1 cellular context compared by ENCODE assay signal in the genomic region with DNA sequence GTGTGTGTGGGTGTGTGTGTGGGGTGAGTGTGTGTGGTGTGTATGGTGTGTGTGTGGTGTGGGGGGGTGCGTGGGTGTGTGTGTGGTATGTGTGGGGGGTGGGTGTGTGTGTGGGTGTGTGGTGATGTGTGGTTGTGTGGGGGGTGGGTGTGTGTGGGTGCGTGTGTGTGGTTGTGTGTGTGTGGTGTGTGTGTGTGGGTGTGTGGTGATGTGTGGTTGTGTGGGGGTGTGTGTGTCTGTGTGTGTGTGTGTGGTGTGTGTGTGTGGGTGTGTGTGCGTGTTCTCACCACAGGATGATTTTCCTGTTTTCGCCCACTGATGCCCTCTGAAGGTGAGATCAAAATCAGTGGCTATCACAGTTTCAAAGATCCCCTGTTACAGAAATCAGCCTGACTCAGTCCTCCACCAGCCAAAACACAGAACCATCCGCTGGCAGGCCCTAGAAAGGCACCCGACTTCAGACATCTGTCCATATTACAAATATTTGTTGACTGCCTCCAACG.
TF ChIP-seq lines count a peak whose summit lies in the region.

No MANE protein-coding gene starts in this region.

TF ChIP-seq in IMR-90, 13 proteins besides CTCF, POLR2A, EP300 and RAD21:
- TF ChIP-seq CHD1 (IDR thresholded peaks at IDR 0.05; ENCODE audit: low read depth, low read length) = no peak
- TF ChIP-seq RCOR1 (IDR thresholded peaks at IDR 0.05; ENCODE audit: insufficient replicate concordance, low read length) = no peak
- no peak for TF ChIP-seq RFX5 (IDR thresholded peaks at IDR 0.05; ENCODE audit: low read depth, low read length)
- no peak for TF ChIP-seq SMC3 (IDR thresholded peaks at IDR 0.05; ENCODE audit: low read depth, low read length)
- TF ChIP-seq, protein P1, sequence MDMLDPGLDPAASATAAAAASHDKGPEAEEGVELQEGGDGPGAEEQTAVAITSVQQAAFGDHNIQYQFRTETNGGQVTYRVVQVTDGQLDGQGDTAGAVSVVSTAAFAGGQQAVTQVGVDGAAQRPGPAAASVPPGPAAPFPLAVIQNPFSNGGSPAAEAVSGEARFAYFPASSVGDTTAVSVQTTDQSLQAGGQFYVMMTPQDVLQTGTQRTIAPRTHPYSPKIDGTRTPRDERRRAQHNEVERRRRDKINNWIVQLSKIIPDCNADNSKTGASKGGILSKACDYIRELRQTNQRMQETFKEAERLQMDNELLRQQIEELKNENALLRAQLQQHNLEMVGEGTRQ (IDR thresholded peaks at IDR 0.05; ENCODE audit: low read depth, low read length) = no peak
- TF ChIP-seq, protein P2, sequence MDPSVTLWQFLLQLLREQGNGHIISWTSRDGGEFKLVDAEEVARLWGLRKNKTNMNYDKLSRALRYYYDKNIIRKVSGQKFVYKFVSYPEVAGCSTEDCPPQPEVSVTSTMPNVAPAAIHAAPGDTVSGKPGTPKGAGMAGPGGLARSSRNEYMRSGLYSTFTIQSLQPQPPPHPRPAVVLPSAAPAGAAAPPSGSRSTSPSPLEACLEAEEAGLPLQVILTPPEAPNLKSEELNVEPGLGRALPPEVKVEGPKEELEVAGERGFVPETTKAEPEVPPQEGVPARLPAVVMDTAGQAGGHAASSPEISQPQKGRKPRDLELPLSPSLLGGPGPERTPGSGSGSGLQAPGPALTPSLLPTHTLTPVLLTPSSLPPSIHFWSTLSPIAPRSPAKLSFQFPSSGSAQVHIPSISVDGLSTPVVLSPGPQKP (IDR thresholded peaks at IDR 0.05; ENCODE audit: borderline replicate concordance, low read depth, low read length) = no peak
- no peak for TF ChIP-seq MXI1 (IDR thresholded peaks at IDR 0.05; ENCODE audit: borderline replicate concordance, low read depth, low read length)
- no peak for TF ChIP-seq BHLHE40 (IDR thresholded peaks at IDR 0.05; ENCODE audit: low read depth, low read length)
- no peak for TF ChIP-seq FOS (IDR thresholded peaks at IDR 0.05; ENCODE audit: low read depth, low read length)
- TF ChIP-seq MAFK (IDR thresholded peaks at IDR 0.05; ENCODE audit: low read depth, low read length) = no peak
- TF ChIP-seq MAZ (IDR thresholded peaks at IDR 0.05; ENCODE audit: borderline replicate concordance, low read depth, low read length) = no peak
- no peak for TF ChIP-seq NFE2L2 (IDR thresholded peaks at IDR 0.05; ENCODE audit: low read depth, low read length)
- TF ChIP-seq CEBPB (IDR thresholded peaks at IDR 0.05; ENCODE audit: low read depth, low read length) = no peak
